ENCODE assay signal across 8 cellular contexts in the genomic region with DNA sequence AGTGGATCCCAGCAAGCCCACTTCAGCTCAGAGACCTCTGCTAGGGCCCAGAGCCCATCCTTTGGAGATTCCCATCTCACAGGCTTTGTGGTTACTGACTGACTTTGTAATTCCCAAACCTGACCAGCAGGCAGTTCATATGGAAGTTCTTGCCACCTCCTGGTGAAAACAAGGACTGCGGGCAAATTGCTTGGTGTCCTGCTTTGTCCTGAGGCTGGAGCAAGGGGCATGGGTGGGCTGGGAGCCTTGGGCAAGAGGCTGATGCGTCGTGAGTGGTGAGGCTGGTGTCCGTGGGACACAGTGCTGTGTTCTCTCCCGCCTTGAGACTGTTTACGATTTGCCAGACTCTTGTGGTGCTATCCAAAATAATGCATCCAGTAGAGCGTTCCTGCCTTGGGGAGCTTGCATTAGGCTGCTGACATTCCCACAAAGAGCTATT.
DNase-seq lines count a peak whose midpoint lies in the region; ATAC-seq and TF ChIP-seq lines count a peak whose summit lies in the region.

No MANE protein-coding gene starts in this region.

- H2BK12ac ChIP-seq in mesenchymal stem cell (ENCODE audit: low read length in 2 of 2) = peak overlapping the region; percentile 9 to 96

- no peaks in the 10 kb centered on the region for H3K36me3 Mint-ChIP-seq in dendritic cell treated with granulocyte-macrophage colony-stimulating factor and Interleukin-4, amounts not matched to agents 40 ng/mL and 50 ng/mL, for 4 days (ENCODE audit: low read depth)
- H3K36me3 Mint-ChIP-seq in T-helper 17 cell (ENCODE audit: low read depth) = no peaks in the 10 kb centered on the region

- peak overlapping the region; percentile 79 for H2AK5ac ChIP-seq in mesenchymal stem cell (ENCODE audit: low read length, severe bottlenecking)

- intact Hi-C loops in dendritic cell treated with granulocyte-macrophage colony-stimulating factor and Interleukin-4, amounts not matched to agents 40 ng/mL and 50 ng/mL, for 4 days (cut with micrococcal nuclease) = loop anchor here (10.0 kb wide), 1 partner anchor 108 kb away; a partner anchor contains a TSS

- TF ChIP-seq CTCF in GM13976 (IDR thresholded peaks at IDR 0.05; ENCODE audit: borderline replicate concordance, control extremely low read depth, extremely low read depth, insufficient read depth, missing control alignments) = no peak

- H3K14ac ChIP-seq in mesenchymal stem cell (ENCODE audit: low read length in 2 of 2) = peak overlapping the region in 1 of 2 experiments; percentile 57

- peaks cover 4% of the 10 kb centered on the region for H3K79me1 ChIP-seq in mesenchymal stem cell (replicated peaks; ENCODE audit: low read length, poor library complexity, severe bottlenecking)

- no peak overlapping the region for H3K23ac ChIP-seq in mesenchymal stem cell (ENCODE audit: low read length in 2 of 2)

- no peak for ATAC-seq in GM19324 (IDR thresholded peaks at IDR 0.05; ENCODE audit: low FRiP score, unreplicated experiment)
- ATAC-seq in T-helper 17 cell = no peak

- no peak overlapping the region for H3K4me3 ChIP-seq in H7 (ENCODE audit: insufficient read depth, low read depth, low read length)
- peak overlapping the region in 1 of 2 experiments; percentile 61 for H3K4me3 ChIP-seq in mesenchymal stem cell (ENCODE audit: insufficient read depth in 1 of 2, low read depth in 1 of 2, low read length in 2 of 2)

- peaks cover 76% of the 10 kb centered on the region for H3K4me1 Mint-ChIP-seq in dendritic cell treated with granulocyte-macrophage colony-stimulating factor and Interleukin-4, amounts not matched to agents 40 ng/mL and 50 ng/mL, for 4 days (ENCODE audit: low read depth)
- H3K4me1 Mint-ChIP-seq in T-helper 17 cell = peaks cover 23% of the 10 kb centered on the region

- H3K27me3 ChIP-seq in H7 (ENCODE audit: control insufficient read depth, insufficient read depth, low read length) = no peaks in the 10 kb centered on the region
- no peaks in the 10 kb centered on the region for H3K27me3 ChIP-seq in mesenchymal stem cell (ENCODE audit: control insufficient read depth in 1 of 2, insufficient read depth in 1 of 2, low read length in 2 of 2)

- no peak overlapping the region for H4K8ac ChIP-seq in mesenchymal stem cell (ENCODE audit: low read length)

- H3K18ac ChIP-seq in mesenchymal stem cell (ENCODE audit: low read depth in 1 of 2, low read length in 2 of 2) = peak overlapping the region; percentile 75 to 96

- no peak overlapping the region for H3K4me3 Mint-ChIP-seq in dendritic cell treated with granulocyte-macrophage colony-stimulating factor and Interleukin-4, amounts not matched to agents 40 ng/mL and 50 ng/mL, for 4 days
- no peak overlapping the region for H3K4me3 Mint-ChIP-seq in T-helper 17 cell

- H3K36me3 ChIP-seq in H7 (replicated peaks; ENCODE audit: control insufficient read depth, insufficient read depth, low read length) (no peaks in the 10 kb centered on the region), mesenchymal stem cell (ENCODE audit: control insufficient read depth in 1 of 2, insufficient read depth in 2 of 2, low read depth in 1 of 2, low read length in 2 of 2) (no peaks in the 10 kb centered on the region)

- H3K9me3 ChIP-seq in mesenchymal stem cell (ENCODE audit: control insufficient read depth, low read length) (no peaks in the 10 kb centered on the region), T-helper 17 cell (ENCODE audit: control insufficient read depth, low read length, poor library complexity, severe bottlenecking) (no peaks in the 10 kb centered on the region)

- H4K91ac ChIP-seq in mesenchymal stem cell (ENCODE audit: low read length) = peak overlapping the region; percentile 20

- H3K27me3 Mint-ChIP-seq in dendritic cell treated with granulocyte-macrophage colony-stimulating factor and Interleukin-4, amounts not matched to agents 40 ng/mL and 50 ng/mL, for 4 days = peaks cover 12% of the 10 kb centered on the region
- no peaks in the 10 kb centered on the region for H3K27me3 Mint-ChIP-seq in T-helper 17 cell

- DNase-seq in ACHN (peak; percentile 85), H7 (peak; percentile 86), NCI-H69 (lab: John Stamatoyannopoulos, UW) (peak; percentile 92), mesenchymal stem cell (peak; percentile 93), GM13976 (ENCODE audit: low spot score) (no peak), T-helper 17 cell (no peak)

- H3K9ac ChIP-seq in mesenchymal stem cell (ENCODE audit: low read length) = peak overlapping the region; percentile 84

- H2BK5ac ChIP-seq in mesenchymal stem cell (ENCODE audit: low read depth, low read length, poor library complexity, severe bottlenecking) = peak overlapping the region; percentile 90

- peak overlapping the region; percentile 96 for H3K27ac Mint-ChIP-seq in dendritic cell treated with granulocyte-macrophage colony-stimulating factor and Interleukin-4, amounts not matched to agents 40 ng/mL and 50 ng/mL, for 4 days
- H3K27ac Mint-ChIP-seq in T-helper 17 cell = no peak overlapping the region

- no peak overlapping the region for H2AFZ ChIP-seq in mesenchymal stem cell (ENCODE audit: low read depth, low read length)

- in situ Hi-C loops in ACHN (cut with HindIII; ENCODE audit: low pct_ligation_motif_present, low pct_unique_long_range_greater_than_20kb, low sequenced_read_pairs) (loop anchor here (25.0 kb wide), 1 partner anchor 170 kb away; a partner anchor contains a TSS), GM13976 (cut with MboI; ENCODE audit: low sequenced_read_pairs, unreplicated experiment) (loop anchor here (10.0 kb wide), 1 partner anchor 148 kb away; no protein-coding TSS in a partner anchor)

- no peak overlapping the region for H2BK15ac ChIP-seq in mesenchymal stem cell (ENCODE audit: low read depth, poor library complexity, severe bottlenecking)

- 58% methylated on average over 7 of the region's 7 CpGs for WGBS in mesenchymal stem cell

- H2BK120ac ChIP-seq in mesenchymal stem cell (ENCODE audit: low read depth, low read length) = peak overlapping the region; percentile 97

- H3K27ac ChIP-seq in mesenchymal stem cell (ENCODE audit: low read length, poor library complexity, severe bottlenecking) = peak overlapping the region; percentile 100

- H3K4me1 ChIP-seq in mesenchymal stem cell (ENCODE audit: control insufficient read depth, insufficient read depth, low read depth, low read length) = peaks cover 60% of the 10 kb centered on the region

- no peak overlapping the region for H3K4me2 ChIP-seq in mesenchymal stem cell (ENCODE audit: low read length, poor library complexity, severe bottlenecking)

- H3K9me3 Mint-ChIP-seq in dendritic cell treated with granulocyte-macrophage colony-stimulating factor and Interleukin-4, amounts not matched to agents 40 ng/mL and 50 ng/mL, for 4 days = no peaks in the 10 kb centered on the region

- H3K4ac ChIP-seq in mesenchymal stem cell (ENCODE audit: low read depth in 1 of 2, low read length in 2 of 2) = peak overlapping the region in 1 of 2 experiments; percentile 84

Comparison
In these comparisons a context has a peak if more than half of its experiments do, and no peak if none do; other contexts are left out.
1. DNase-seq: peak in ACHN (single experiment), H7 (single experiment), NCI-H69 (single experiment) and mesenchymal stem cell (single experiment); none in GM13976 (single experiment) and T-helper 17 cell (0 of 3).